ENCODE assay signal across 19 cellular contexts in genomic region chr6:11425876-11426275, GRCh38.
DNase-seq lines count a peak whose midpoint lies in the region; ATAC-seq and TF ChIP-seq lines count a peak whose summit lies in the region.
"Had no signal": no experiment of that assay in that cellular context is flagged by ENCODE, and none has a peak within 500 bp of the region (broad histone marks: within the 10 kb centered on the region; RNA-seq: fewer than 3 reads in every experiment).

No MANE protein-coding gene starts in this region.

- dilution Hi-C loops in IMR-90 (cut with HindIII; ENCODE audit: low sequenced_read_pairs, unreplicated experiment): no loop called here

- peak overlapping the region in 1 of 2 experiments; percentile 43; a peak in 1 of 4 replicates for H4K8ac ChIP-seq in IMR-90 (ENCODE audit: low read depth in 2 of 2, low read length in 2 of 2)

- peak overlapping the region; percentile 42 for H2BK20ac ChIP-seq in IMR-90 (ENCODE audit: low read depth, low read length)

- no peak for TF ChIP-seq POLR2A in IMR-90 (IDR thresholded peaks at IDR 0.05; ENCODE audit: low read depth, low read length)
- TF ChIP-seq POLR2A in thyroid gland (IDR thresholded peaks at IDR 0.05): no peak

- peaks cover 43% of the 10 kb centered on the region for H3K4me1 Mint-ChIP-seq in WTC11
- H3K4me1 Mint-ChIP-seq in activated T-cell treated with anti-CD3 and anti-CD28 coated beads, Interleukin-2, amount 50 U/mL, for 24 hours (ENCODE audit: low read depth): peaks cover 46% of the 10 kb centered on the region

- no peak overlapping the region for H4K5ac ChIP-seq in IMR-90 (ENCODE audit: low read depth, low read length)

- no peak overlapping the region for H2BK5ac ChIP-seq in IMR-90 (ENCODE audit: low read depth, low read length, poor library complexity, severe bottlenecking)

- in situ Hi-C loops in IMR-90 (cut with MboI; ENCODE audit: low sequenced_read_pairs): no loop called here

- H3K4me3 ChIP-seq in IMR-90 (ENCODE audit: insufficient read depth, low read depth, low read length) (no peak overlapping the region), mesodermal cell (ENCODE audit: extremely low read depth, insufficient read depth, low read length, poor library complexity, severe bottlenecking) (no peak overlapping the region), thyroid gland (replicated peaks in 1 of 3) (no peak overlapping the region)
- H3K4me3 ChIP-seq: HAP-1, K562, SJCRH30 had no signal

- no peak overlapping the region for H3K56ac ChIP-seq in IMR-90 (ENCODE audit: extremely low read depth, insufficient read depth, low read length)

- no peaks in the 10 kb centered on the region for H3K27me3 Mint-ChIP-seq in WTC11 (ENCODE audit: low read depth)
- no peaks in the 10 kb centered on the region for H3K27me3 Mint-ChIP-seq in activated T-cell treated with anti-CD3 and anti-CD28 coated beads, Interleukin-2, amount 50 U/mL, for 24 hours
- H3K27me3 Mint-ChIP-seq: B cell; CD4-positive, alpha-beta memory T cell had no signal

- BruUV-seq in IMR-90 (replicated peaks; lab: Mats Ljungman, UMichigan): no TSS peak

- peak overlapping the region; percentile 63 for H3K18ac ChIP-seq in IMR-90 (ENCODE audit: low read depth, low read length)

- WGBS in IMR-90 (ENCODE audit: extremely low coverage in 2 of 2, insufficient read length in 1 of 2), 2 experiments: no CpG with 5 or more reads among the region's 1 CpG
- WGBS in mesodermal cell (ENCODE audit: insufficient coverage in 2 of 2), 2 experiments: 70% methylated on average over 1 of the region's 1 CpG
- 88 to 94% methylated on average over 1 of the region's 1 CpG for WGBS in thyroid gland, 2 donors

- CTCF ChIA-PET in IMR-90 (lab: Yijun Ruan, JAX) (interaction anchor here (1.0 kb wide), 1 partner anchor 59 kb away, joined by 3 read pairs; no protein-coding TSS in a partner anchor), WTC11 (lab: Charles Lee) (interaction anchor here (1.0 kb wide), 1 partner anchor 11 kb away, joined by 3 read pairs; no protein-coding TSS in a partner anchor)

- H3K36me3 Mint-ChIP-seq in WTC11: no peaks in the 10 kb centered on the region
- H3K36me3 Mint-ChIP-seq in activated T-cell treated with anti-CD3 and anti-CD28 coated beads, Interleukin-2, amount 50 U/mL, for 24 hours (ENCODE audit: low read depth): no peaks in the 10 kb centered on the region
- H3K36me3 Mint-ChIP-seq: CD4-positive, alpha-beta memory T cell had no signal

- DNase-seq in IMR-90 (no peak), WTC11 (ENCODE audit: low spot score) (no peak), thyroid gland (no peak), cardiac septum (ENCODE audit: low spot score) (no peak), SW480 (ENCODE audit: low spot score) (no peak)
- DNase-seq in activated T-cell treated with anti-CD3 and anti-CD28 coated beads, Interleukin-2, amount 50 U/mL, for 24 hours: no peak
- DNase-seq: CD4-positive, alpha-beta memory T cell; DMS79 treated with DMSO at 0.1 percent for 48 hours; NCI-H1417 treated with DMSO at 0.1 percent for 48 hours; NCI-H1930; NCI-H2171; NCI-H446 treated with DMSO at 0.1 percent for 48 hours; OCI-M1; RPMI8226; SJCRH30 had no signal

- H2BK15ac ChIP-seq in IMR-90 (ENCODE audit: low read depth, low read length): peak overlapping the region; percentile 50; the same call in 1 of the 3 replicates

- no peak overlapping the region for H3K4me3 Mint-ChIP-seq in WTC11
- no peak overlapping the region for H3K4me3 Mint-ChIP-seq in activated T-cell treated with anti-CD3 and anti-CD28 coated beads, Interleukin-2, amount 50 U/mL, for 24 hours
- H3K4me3 Mint-ChIP-seq: B cell; CD4-positive, alpha-beta memory T cell had no signal

- H3K9me1 ChIP-seq in IMR-90 (ENCODE audit: insufficient read depth, low read length): peaks cover 28% of the 10 kb centered on the region

- intact Hi-C loops in IMR-90 (cut with micrococcal nuclease): loop anchor here (5.0 kb wide), 1 partner anchor 109 kb away; no protein-coding TSS in a partner anchor
- intact Hi-C loops in thyroid gland (cut with DNase I): no loop called here
- intact Hi-C loops in cardiac septum (cut with DNase I): loop anchor here (5.0 kb wide), 1 partner anchor 39 kb away; no protein-coding TSS in a partner anchor

- no peaks in the 10 kb centered on the region for H3K9me3 ChIP-seq in IMR-90 (ENCODE audit: control insufficient read depth, insufficient read depth, low read length)
- no peaks in the 10 kb centered on the region for H3K9me3 ChIP-seq in mesodermal cell (ENCODE audit: control insufficient read depth, low read length)
- no peaks in the 10 kb centered on the region for H3K9me3 ChIP-seq in thyroid gland
- H3K9me3 ChIP-seq: HAP-1, SJCRH30 had no signal

- no peak overlapping the region for H3K9ac ChIP-seq in IMR-90 (ENCODE audit: low read depth, low read length)

- H3K23ac ChIP-seq in IMR-90 (ENCODE audit: low read depth, low read length): peak overlapping the region; percentile 52; the same call in 1 of the 2 replicates

- no peak overlapping the region for H2AK9ac ChIP-seq in IMR-90 (replicated peaks; ENCODE audit: low read depth, low read length, poor library complexity)

- ATAC-seq in IMR-90 (ENCODE audit: low read depth) (no peak), WTC11 (no peak)
- ATAC-seq: K562 had no signal

- H3K4ac ChIP-seq in IMR-90 (ENCODE audit: low read depth, low read length): peak overlapping the region; percentile 87

- H3K79me1 ChIP-seq in IMR-90 (ENCODE audit: low read depth in 1 of 2, low read length in 2 of 2): no peaks in the 10 kb centered on the region

- H3K4me2 ChIP-seq in IMR-90 (ENCODE audit: low read depth, low read length): no peak overlapping the region

- H2AFZ ChIP-seq in IMR-90 (replicated peaks; ENCODE audit: low read length, poor library complexity): peak overlapping the region; percentile 47

- TF ChIP-seq CTCF in IMR-90 (conservative IDR thresholded peaks at IDR 0.05; ENCODE audit: low read depth, low read length) (no peak), WTC11 (IDR thresholded peaks at IDR 0.05) (no peak), thyroid gland (IDR thresholded peaks at IDR 0.05) (no peak)

- no peak overlapping the region for H3K27ac ChIP-seq in IMR-90 (ENCODE audit: insufficient read depth, low read length)
- peak overlapping the region; percentile 83 for H3K27ac ChIP-seq in mesodermal cell (ENCODE audit: low read depth, low read length, severe bottlenecking)
- peak overlapping the region; percentile 92 to 96 (median 93) for H3K27ac ChIP-seq in thyroid gland
- H3K27ac ChIP-seq: SJCRH30 had no signal

- peak overlapping the region; percentile 40; the same call in 1 of the 2 replicates for H4K91ac ChIP-seq in IMR-90 (ENCODE audit: insufficient read depth, low read depth, low read length)

- no peaks in the 10 kb centered on the region for H3K9me3 Mint-ChIP-seq in WTC11
- H3K9me3 Mint-ChIP-seq in activated T-cell treated with anti-CD3 and anti-CD28 coated beads, Interleukin-2, amount 50 U/mL, for 24 hours: no peaks in the 10 kb centered on the region

- POLR2A ChIA-PET in IMR-90 (lab: Charles Lee; ENCODE audit: unreplicated experiment): no interaction called here
- POLR2A ChIA-PET in WTC11 (lab: Charles Lee): no interaction called here

- H3K14ac ChIP-seq in IMR-90 (replicated peaks; ENCODE audit: low read depth, low read length): peak overlapping the region; percentile 79; the same call in 1 of the 2 replicates

- H3K4me1 ChIP-seq in IMR-90 (ENCODE audit: control insufficient read depth, insufficient read depth, low read length) (peaks cover 36% of the 10 kb centered on the region), mesodermal cell (ENCODE audit: control insufficient read depth, insufficient read depth, low read length, poor library complexity, severe bottlenecking) (peaks cover 74% of the 10 kb centered on the region), thyroid gland (peaks cover 58 to 83% of the 10 kb centered on the region in 2 donors)
- H3K4me1 ChIP-seq: SJCRH30 had no signal

- peak overlapping the region; percentile 75 for H2BK120ac ChIP-seq in IMR-90 (ENCODE audit: low read depth, low read length)

- no peaks in the 10 kb centered on the region for H4K20me1 ChIP-seq in IMR-90 (ENCODE audit: insufficient read depth, low read length)

- H3K36me3 ChIP-seq in IMR-90 (ENCODE audit: control insufficient read depth, insufficient read depth, low read length) (no peaks in the 10 kb centered on the region), mesodermal cell (ENCODE audit: control insufficient read depth, insufficient read depth, low read length) (no peaks in the 10 kb centered on the region), thyroid gland (no peaks in the 10 kb centered on the region)
- H3K36me3 ChIP-seq: HAP-1, SJCRH30 had no signal

- peak overlapping the region; percentile 73 for H2AK5ac ChIP-seq in IMR-90 (ENCODE audit: low read depth, low read length)

- peak overlapping the region; percentile 12; the same call in 1 of the 2 replicates for H3K27ac Mint-ChIP-seq in WTC11
- H3K27ac Mint-ChIP-seq in activated T-cell treated with anti-CD3 and anti-CD28 coated beads, Interleukin-2, amount 50 U/mL, for 24 hours: no peak overlapping the region
- H3K27ac Mint-ChIP-seq: B cell; CD4-positive, alpha-beta memory T cell had no signal

- TF ChIP-seq RAD21 in IMR-90 (IDR thresholded peaks at IDR 0.05; ENCODE audit: low read length): no peak

- no peaks in the 10 kb centered on the region for H3K27me3 ChIP-seq in IMR-90 (ENCODE audit: control insufficient read depth, insufficient read depth, low read length)
- no peaks in the 10 kb centered on the region for H3K27me3 ChIP-seq in thyroid gland
- H3K27me3 ChIP-seq: SJCRH30 had no signal

TF ChIP-seq in IMR-90, 13 proteins besides CTCF, POLR2A, EP300 and RAD21 (continues in another document):
- TF ChIP-seq SMC3 (IDR thresholded peaks at IDR 0.05; ENCODE audit: low read depth, low read length) (no peak), MAZ (IDR thresholded peaks at IDR 0.05; ENCODE audit: borderline replicate concordance, low read depth, low read length) (no peak), BHLHE40 (IDR thresholded peaks at IDR 0.05; ENCODE audit: low read depth, low read length) (no peak), RCOR1 (IDR thresholded peaks at IDR 0.05; ENCODE audit: insufficient replicate concordance, low read length) (no peak), RFX5 (IDR thresholded peaks at IDR 0.05; ENCODE audit: low read depth, low read length) (no peak), CHD1 (IDR thresholded peaks at IDR 0.05; ENCODE audit: low read depth, low read length) (no peak), MAFK (IDR thresholded peaks at IDR 0.05; ENCODE audit: low read depth, low read length) (no peak)

TF ChIP-seq in WTC11, 78 proteins besides CTCF, POLR2A, EP300 and RAD21 (continues in another document):
- TF ChIP-seq ATF3 (CRISPR knock-in tag; conservative IDR thresholded peaks at IDR 0.05): no peak
